Comparison of ENCODE assay signal across 7 cellular contexts in the genomic region with DNA sequence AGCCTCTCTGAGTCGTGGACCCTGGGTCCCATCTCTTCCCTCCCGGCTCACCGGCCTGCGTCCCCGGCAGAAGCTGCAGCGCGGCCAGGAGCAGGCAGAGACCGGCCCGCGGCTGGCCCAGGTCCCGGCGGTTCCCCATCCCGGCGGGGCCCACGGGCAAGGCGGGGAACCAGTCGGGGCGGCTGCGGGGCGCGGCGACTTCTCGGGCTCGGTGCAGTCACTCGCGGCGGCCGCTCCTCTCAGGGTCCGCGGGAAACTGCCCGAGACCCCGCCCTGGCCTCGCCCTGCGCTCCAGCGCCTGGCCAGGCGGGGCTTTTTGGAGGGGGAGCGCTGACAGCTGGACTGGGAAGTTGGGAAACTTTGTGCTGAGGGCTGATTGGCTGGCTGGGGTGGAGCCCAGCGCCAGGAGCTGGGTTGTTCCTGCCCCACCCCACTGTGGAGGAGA. TPM values are rescaled to one million over a fixed set of nuclear protein-coding genes. Genes with fewer than 3 reads are reported as not detected.
A peak's percentile ranks its signal among the peaks of the same experiment; 100 is the strongest.
DNase-seq lines count a peak whose midpoint lies in the region; ATAC-seq and TF ChIP-seq lines count a peak whose summit lies in the region.

A gene (minus strand): TSS at position 258 of the 445 bp plus-strand sequence. CDS start 119 bp downstream, at position 139.

- ATAC-seq in right lobe of liver = peak; percentile 59 to 81 (median 73)
- no peak for ATAC-seq in HG02938 (IDR thresholded peaks at IDR 0.05; ENCODE audit: unreplicated experiment)
- no peak for ATAC-seq in HG03442 (IDR thresholded peaks at IDR 0.05; ENCODE audit: unreplicated experiment)

- peak within 1 kb of the TSS; percentile 30; the same call in 1 of the 2 replicates for H3K27ac Mint-ChIP-seq in HFFc6
- no peak within 1 kb of the TSS for H3K27ac Mint-ChIP-seq in dendritic cell treated with granulocyte-macrophage colony-stimulating factor and Interleukin-4, amounts not matched to agents 40 ng/mL and 50 ng/mL, for 4 days
- no peak within 1 kb of the TSS for H3K27ac Mint-ChIP-seq in activated T-helper 2 cell treated with anti-CD3 and anti-CD28 coated beads, Interferon-gamma antibody, Interleukin-2, Interleukin-4, amounts not matched to agents 10 μg/mL and 5 μg/mL and 100 μg/mL, durations not matched to agents 14 hours and 24 hours and 36 hours

- H3K4me1 ChIP-seq in right lobe of liver (no peaks in the 10 kb centered on the region), tibial artery (peaks cover 0 to 55% (median 36%) of the 10 kb centered on the region in 4 donors)

- TF ChIP-seq CTCF in HFFc6 (IDR thresholded peaks at IDR 0.05) (no peak), right lobe of liver (IDR thresholded peaks at IDR 0.05) (no peak), tibial artery (IDR thresholded peaks at IDR 0.05) (no peak)

- H3K4me3 ChIP-seq in right lobe of liver (peak within 1 kb of the TSS; percentile 16 to 30 (median 27)), tibial artery (peak within 1 kb of the TSS; percentile 45 to 57)

- H3K36me3 Mint-ChIP-seq in HFFc6 (ENCODE audit: low read depth) = no peaks in the 10 kb centered on the region
- H3K36me3 Mint-ChIP-seq in dendritic cell treated with granulocyte-macrophage colony-stimulating factor and Interleukin-4, amounts not matched to agents 40 ng/mL and 50 ng/mL, for 4 days (ENCODE audit: low read depth) = no peaks in the 10 kb centered on the region
- H3K36me3 Mint-ChIP-seq in activated T-helper 2 cell treated with anti-CD3 and anti-CD28 coated beads, Interferon-gamma antibody, Interleukin-2, Interleukin-4, amounts not matched to agents 10 μg/mL and 5 μg/mL and 100 μg/mL, durations not matched to agents 14 hours and 24 hours and 36 hours (ENCODE audit: low read depth) = no peaks in the 10 kb centered on the region

- H3K27me3 Mint-ChIP-seq in HFFc6 (ENCODE audit: insufficient read depth) = peaks cover 6% of the 10 kb centered on the region; the same call in 1 of the 2 replicates
- H3K27me3 Mint-ChIP-seq in dendritic cell treated with granulocyte-macrophage colony-stimulating factor and Interleukin-4, amounts not matched to agents 40 ng/mL and 50 ng/mL, for 4 days = peaks cover 73% of the 10 kb centered on the region
- H3K27me3 Mint-ChIP-seq in activated T-helper 2 cell treated with anti-CD3 and anti-CD28 coated beads, Interferon-gamma antibody, Interleukin-2, Interleukin-4, amounts not matched to agents 10 μg/mL and 5 μg/mL and 100 μg/mL, durations not matched to agents 14 hours and 24 hours and 36 hours (ENCODE audit: low read depth) = peaks cover 36% of the 10 kb centered on the region

- no peak for TF ChIP-seq POLR2A in right lobe of liver (IDR thresholded peaks at IDR 0.05)

- intact Hi-C loops in dendritic cell treated with granulocyte-macrophage colony-stimulating factor and Interleukin-4, amounts not matched to agents 40 ng/mL and 50 ng/mL, for 4 days (cut with micrococcal nuclease) = no loop called here
- intact Hi-C loops in right lobe of liver (cut with DNase I) (no loop called here), tibial artery (cut with DNase I; ENCODE audit: low total_unique reads) (no loop called here)
- intact Hi-C loops in activated T-helper 2 cell treated with anti-CD3 and anti-CD28 coated beads, Interferon-gamma antibody, Interleukin-2, Interleukin-4, amounts not matched to agents 10 μg/mL and 5 μg/mL and 100 μg/mL, durations not matched to agents 14 hours and 24 hours and 36 hours (cut with micrococcal nuclease) = no loop called here

- H3K9me3 Mint-ChIP-seq in HFFc6 = no peaks in the 10 kb centered on the region
- no peaks in the 10 kb centered on the region for H3K9me3 Mint-ChIP-seq in dendritic cell treated with granulocyte-macrophage colony-stimulating factor and Interleukin-4, amounts not matched to agents 40 ng/mL and 50 ng/mL, for 4 days
- no peaks in the 10 kb centered on the region for H3K9me3 Mint-ChIP-seq in activated T-helper 2 cell treated with anti-CD3 and anti-CD28 coated beads, Interferon-gamma antibody, Interleukin-2, Interleukin-4, amounts not matched to agents 10 μg/mL and 5 μg/mL and 100 μg/mL, durations not matched to agents 14 hours and 24 hours and 36 hours

- H3K9me3 ChIP-seq in right lobe of liver (no peaks in the 10 kb centered on the region), tibial artery (no peaks in the 10 kb centered on the region)

- peaks cover 33% of the 10 kb centered on the region for H3K4me1 Mint-ChIP-seq in HFFc6 (ENCODE audit: low read depth)
- peaks cover 6% of the 10 kb centered on the region for H3K4me1 Mint-ChIP-seq in dendritic cell treated with granulocyte-macrophage colony-stimulating factor and Interleukin-4, amounts not matched to agents 40 ng/mL and 50 ng/mL, for 4 days (ENCODE audit: low read depth)
- H3K4me1 Mint-ChIP-seq in activated T-helper 2 cell treated with anti-CD3 and anti-CD28 coated beads, Interferon-gamma antibody, Interleukin-2, Interleukin-4, amounts not matched to agents 10 μg/mL and 5 μg/mL and 100 μg/mL, durations not matched to agents 14 hours and 24 hours and 36 hours (ENCODE audit: low read depth) = peaks cover 12% of the 10 kb centered on the region

- H3K27me3 ChIP-seq in right lobe of liver = no peaks in the 10 kb centered on the region
- H3K27me3 ChIP-seq in tibial artery = peaks cover 0 to 44% of the 10 kb centered on the region in 2 donors

- H3K27ac ChIP-seq in right lobe of liver (no peak within 1 kb of the TSS), tibial artery (no peak within 1 kb of the TSS)

- no peaks in the 10 kb centered on the region for H3K36me3 ChIP-seq in right lobe of liver
- no peaks in the 10 kb centered on the region for H3K36me3 ChIP-seq in tibial artery

- WGBS in right lobe of liver (ENCODE audit: insufficient coverage, low coverage, low lambda C conversion rate, missing lambda C conversion rate) = 0% methylated on average over 18 of the region's 38 CpGs

- H3K4me3 Mint-ChIP-seq in HFFc6 = peak within 1 kb of the TSS; percentile 81
- H3K4me3 Mint-ChIP-seq in dendritic cell treated with granulocyte-macrophage colony-stimulating factor and Interleukin-4, amounts not matched to agents 40 ng/mL and 50 ng/mL, for 4 days = peak within 1 kb of the TSS; percentile 49
- no peak within 1 kb of the TSS for H3K4me3 Mint-ChIP-seq in activated T-helper 2 cell treated with anti-CD3 and anti-CD28 coated beads, Interferon-gamma antibody, Interleukin-2, Interleukin-4, amounts not matched to agents 10 μg/mL and 5 μg/mL and 100 μg/mL, durations not matched to agents 14 hours and 24 hours and 36 hours (ENCODE audit: low read depth)

- DNase-seq in HFFc6 (no peak), right lobe of liver (peak in 2 of 3 donors; percentile 42 to 56), tibial artery (peak; percentile 58 to 75)
- no peak for DNase-seq in activated T-helper 2 cell treated with anti-CD3 and anti-CD28 coated beads, Interferon-gamma antibody, Interleukin-2, Interleukin-4, amounts not matched to agents 10 μg/mL and 5 μg/mL and 100 μg/mL, durations not matched to agents 14 hours and 24 hours and 36 hours (ENCODE audit: low spot score)

RNA-seq across cellular contexts. Expression of the gene that starts here (rescaled TPM):
- 1 to 10 TPM; 1.3 to 3.7 (median 1.4) TPM for total RNA-seq in HFFc6 (2021; fragmentation: NEBNext Ultra II Directional; extraction: Animal tissue kit (Norgen Biotek cat#: 25700))
- 10 to 100 TPM in 2 of 6 experiments, 1 to 10 TPM in 4; 3.3 to 20.2 (median 9.4) TPM for total RNA-seq in right lobe of liver
- total RNA-seq in activated T-helper 2 cell treated with anti-CD3 and anti-CD28 coated beads, Interferon-gamma antibody, Interleukin-2, Interleukin-4, amounts not matched to agents 10 μg/mL and 5 μg/mL and 100 μg/mL, durations not matched to agents 14 hours and 24 hours and 36 hours = 0.80 and 0.87 TPM in 2 replicates

Comparison
In these comparisons a context has a peak if more than half of its experiments do, and no peak if none do; other contexts are left out.
1. DNase-seq: peak in right lobe of liver (2 of 3) and tibial artery (2 of 2); none in HFFc6 (single experiment) and activated T-helper 2 cell treated with anti-CD3 and anti-CD28 coated beads, Interferon-gamma antibody, Interleukin-2, Interleukin-4, amounts not matched to agents 10 μg/mL and 5 μg/mL and 100 μg/mL, durations not matched to agents 14 hours and 24 hours and 36 hours (single experiment).
2. ATAC-seq: peak in right lobe of liver (4 of 4); none in HG02938 (single experiment) and HG03442 (single experiment).